In the genomic region with DNA sequence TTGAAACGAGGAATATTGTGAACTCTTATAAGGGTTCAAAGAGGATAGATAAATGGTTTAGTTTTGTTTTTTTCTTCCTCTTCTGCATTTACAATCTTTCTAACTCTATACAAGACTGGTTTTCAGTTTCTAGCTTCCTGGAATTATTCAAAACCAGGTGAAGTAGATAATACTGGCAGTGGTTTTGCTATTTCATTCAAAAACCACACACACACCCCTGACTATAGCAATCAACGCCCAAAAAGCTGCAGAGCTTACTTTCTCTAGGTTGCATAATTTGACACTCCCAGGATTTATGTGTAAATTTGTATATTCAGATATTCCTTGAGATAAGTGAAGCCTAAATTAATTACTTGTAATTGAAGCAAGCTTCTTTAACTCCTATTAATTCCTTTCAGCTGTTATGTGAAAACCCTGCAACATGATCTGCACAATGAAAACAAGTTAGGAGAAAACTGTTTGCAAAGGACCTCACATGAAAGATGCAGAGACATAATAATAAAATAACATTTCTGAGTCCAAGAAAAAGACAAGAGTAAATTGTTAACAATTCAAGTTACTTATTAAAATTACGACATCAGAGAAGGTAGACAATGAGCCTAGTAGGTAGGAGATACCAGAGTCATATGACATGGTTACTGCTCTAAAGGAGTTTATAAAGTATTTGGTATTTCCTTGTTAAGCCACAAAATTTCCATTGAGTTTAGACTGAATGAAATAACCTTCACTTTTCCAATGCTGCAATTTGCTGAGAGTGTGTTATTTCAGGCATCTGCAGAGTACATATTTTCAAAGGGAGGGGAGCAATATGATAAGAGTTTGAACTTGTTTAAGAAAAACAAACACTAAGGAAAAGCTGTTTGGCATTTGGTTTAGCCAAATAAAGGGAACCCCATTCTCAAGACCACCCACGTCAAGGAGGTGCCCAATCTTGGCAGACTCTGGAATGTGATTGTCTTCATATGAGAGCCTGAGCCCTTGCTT, we compare ENCODE assay signal across 1 cellular context.
TF ChIP-seq lines count a peak whose summit lies in the region.

No MANE protein-coding gene starts in this region.

TF ChIP-seq in HepG2, 621 proteins besides CTCF, POLR2A, EP300 and RAD21 (continued from another document and continues in another):
- TF ChIP-seq ZNF276 (CRISPR knock-in tag; IDR thresholded peaks at IDR 0.05; ENCODE audit: low read depth) (no peak), TCF12 (IDR thresholded peaks at IDR 0.05) (no peak), TCF12 (CRISPR knock-in tag; IDR thresholded peaks at IDR 0.05) (no peak), CBFB (CRISPR knock-in tag; IDR thresholded peaks at IDR 0.05) (no peak), SATB2 (CRISPR knock-in tag; IDR thresholded peaks at IDR 0.05) (0 out of 2 replicates have a peak, but pooled peaks have one; percentile 5), HNRNPUL1 (IDR thresholded peaks at IDR 0.05; ENCODE audit: low read depth, low read length) (no peak), FOXK1 (CRISPR knock-in tag; IDR thresholded peaks at IDR 0.05; ENCODE audit: borderline replicate concordance, low read depth) (no peak), ZNF788 (CRISPR knock-in tag; IDR thresholded peaks at IDR 0.05; ENCODE audit: borderline replicate concordance) (no peak), NFYB (CRISPR knock-in tag; IDR thresholded peaks at IDR 0.05) (no peak), TEAD2 (CRISPR knock-in tag; IDR thresholded peaks at IDR 0.05) (no peak), ZNF329 (CRISPR knock-in tag; IDR thresholded peaks at IDR 0.05; ENCODE audit: low read depth) (no peak), TGIF2 (CRISPR knock-in tag; IDR thresholded peaks at IDR 0.05) (0 out of 2 replicates have a peak, but pooled peaks have one; percentile 32), NFIC (IDR thresholded peaks at IDR 0.05; ENCODE audit: low read length) (peak; percentile 26; the same call in 1 of the 2 replicates), KLF6 (CRISPR knock-in tag; IDR thresholded peaks at IDR 0.05) (no peak), ZNF605 (CRISPR knock-in tag; IDR thresholded peaks at IDR 0.05) (no peak), EEA1 (CRISPR knock-in tag; IDR thresholded peaks at IDR 0.05; ENCODE audit: borderline replicate concordance) (no peak), ZBTB4 (CRISPR knock-in tag; IDR thresholded peaks at IDR 0.05; ENCODE audit: borderline replicate concordance) (no peak), NFRKB (IDR thresholded peaks at IDR 0.05) (no peak), FUBP1 (CRISPR knock-in tag; IDR thresholded peaks at IDR 0.05; ENCODE audit: borderline replicate concordance) (no peak), ZSCAN31 (CRISPR knock-in tag; IDR thresholded peaks at IDR 0.05; ENCODE audit: low read depth) (no peak), ATF2 (CRISPR knock-in tag; IDR thresholded peaks at IDR 0.05) (peak; percentile 47; the same call in 1 of the 2 replicates), ZNF83 (CRISPR knock-in tag; IDR thresholded peaks at IDR 0.05; ENCODE audit: borderline replicate concordance) (no peak), ZNF891 (CRISPR knock-in tag; IDR thresholded peaks at IDR 0.05) (no peak), ZNF552 (CRISPR knock-in tag; IDR thresholded peaks at IDR 0.05; ENCODE audit: borderline replicate concordance) (no peak), TIGD3 (CRISPR knock-in tag; IDR thresholded peaks at IDR 0.05; ENCODE audit: borderline replicate concordance) (no peak), MZF1 (CRISPR knock-in tag; IDR thresholded peaks at IDR 0.05; ENCODE audit: borderline replicate concordance) (no peak), MED1 (CRISPR knock-in tag; IDR thresholded peaks at IDR 0.05) (peak; percentile 68), ZNF549 (CRISPR knock-in tag; IDR thresholded peaks at IDR 0.05) (no peak), ZNF883 (CRISPR knock-in tag; IDR thresholded peaks at IDR 0.05; ENCODE audit: not compliant biosample characterization) (no peak), CENPT (CRISPR knock-in tag; IDR thresholded peaks at IDR 0.05; ENCODE audit: low read depth) (no peak), RBFOX2 (IDR thresholded peaks at IDR 0.05; ENCODE audit: low read depth, low read length) (no peak)
- TF ChIP-seq, protein P1, sequence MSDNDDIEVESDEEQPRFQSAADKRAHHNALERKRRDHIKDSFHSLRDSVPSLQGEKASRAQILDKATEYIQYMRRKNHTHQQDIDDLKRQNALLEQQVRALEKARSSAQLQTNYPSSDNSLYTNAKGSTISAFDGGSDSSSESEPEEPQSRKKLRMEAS (IDR thresholded peaks at IDR 0.05), result no peak
- TF ChIP-seq, protein P2, sequence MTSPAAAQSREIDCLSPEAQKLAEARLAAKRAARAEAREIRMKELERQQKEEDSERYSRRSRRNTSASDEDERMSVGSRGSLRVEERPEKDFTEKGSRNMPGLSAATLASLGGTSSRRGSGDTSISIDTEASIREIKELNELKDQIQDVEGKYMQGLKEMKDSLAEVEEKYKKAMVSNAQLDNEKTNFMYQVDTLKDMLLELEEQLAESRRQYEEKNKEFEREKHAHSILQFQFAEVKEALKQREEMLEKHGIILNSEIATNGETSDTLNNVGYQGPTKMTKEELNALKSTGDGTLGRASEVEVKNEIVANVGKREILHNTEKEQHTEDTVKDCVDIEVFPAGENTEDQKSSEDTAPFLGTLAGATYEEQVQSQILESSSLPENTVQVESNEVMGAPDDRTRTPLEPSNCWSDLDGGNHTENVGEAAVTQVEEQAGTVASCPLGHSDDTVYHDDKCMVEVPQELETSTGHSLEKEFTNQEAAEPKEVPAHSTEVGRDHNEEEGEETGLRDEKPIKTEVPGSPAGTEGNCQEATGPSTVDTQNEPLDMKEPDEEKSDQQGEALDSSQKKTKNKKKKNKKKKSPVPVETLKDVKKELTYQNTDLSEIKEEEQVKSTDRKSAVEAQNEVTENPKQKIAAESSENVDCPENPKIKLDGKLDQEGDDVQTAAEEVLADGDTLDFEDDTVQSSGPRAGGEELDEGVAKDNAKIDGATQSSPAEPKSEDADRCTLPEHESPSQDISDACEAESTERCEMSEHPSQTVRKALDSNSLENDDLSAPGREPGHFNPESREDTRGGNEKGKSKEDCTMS (CRISPR knock-in tag; conservative IDR thresholded peaks at IDR 0.05), result no peak
- TF ChIP-seq, protein P3, sequence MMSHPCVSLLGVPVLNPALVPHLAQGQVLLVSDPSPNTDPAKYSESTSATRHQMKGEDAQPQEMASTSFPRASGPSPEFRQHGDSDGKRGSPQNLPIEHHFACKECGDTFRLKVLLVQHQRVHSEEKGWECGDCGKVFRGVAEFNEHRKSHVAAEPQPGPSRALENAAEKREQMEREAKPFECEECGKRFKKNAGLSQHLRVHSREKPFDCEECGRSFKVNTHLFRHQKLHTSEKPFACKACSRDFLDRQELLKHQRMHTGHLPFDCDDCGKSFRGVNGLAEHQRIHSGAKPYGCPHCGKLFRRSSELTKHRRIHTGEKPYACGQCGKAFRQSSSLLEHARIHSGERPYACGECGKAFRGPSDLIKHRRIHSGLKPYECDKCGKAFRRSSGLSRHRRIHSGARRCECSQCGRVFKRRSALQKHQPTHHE (CRISPR knock-in tag; IDR thresholded peaks at IDR 0.05; ENCODE audit: borderline replicate concordance), result no peak
- TF ChIP-seq, protein P4, sequence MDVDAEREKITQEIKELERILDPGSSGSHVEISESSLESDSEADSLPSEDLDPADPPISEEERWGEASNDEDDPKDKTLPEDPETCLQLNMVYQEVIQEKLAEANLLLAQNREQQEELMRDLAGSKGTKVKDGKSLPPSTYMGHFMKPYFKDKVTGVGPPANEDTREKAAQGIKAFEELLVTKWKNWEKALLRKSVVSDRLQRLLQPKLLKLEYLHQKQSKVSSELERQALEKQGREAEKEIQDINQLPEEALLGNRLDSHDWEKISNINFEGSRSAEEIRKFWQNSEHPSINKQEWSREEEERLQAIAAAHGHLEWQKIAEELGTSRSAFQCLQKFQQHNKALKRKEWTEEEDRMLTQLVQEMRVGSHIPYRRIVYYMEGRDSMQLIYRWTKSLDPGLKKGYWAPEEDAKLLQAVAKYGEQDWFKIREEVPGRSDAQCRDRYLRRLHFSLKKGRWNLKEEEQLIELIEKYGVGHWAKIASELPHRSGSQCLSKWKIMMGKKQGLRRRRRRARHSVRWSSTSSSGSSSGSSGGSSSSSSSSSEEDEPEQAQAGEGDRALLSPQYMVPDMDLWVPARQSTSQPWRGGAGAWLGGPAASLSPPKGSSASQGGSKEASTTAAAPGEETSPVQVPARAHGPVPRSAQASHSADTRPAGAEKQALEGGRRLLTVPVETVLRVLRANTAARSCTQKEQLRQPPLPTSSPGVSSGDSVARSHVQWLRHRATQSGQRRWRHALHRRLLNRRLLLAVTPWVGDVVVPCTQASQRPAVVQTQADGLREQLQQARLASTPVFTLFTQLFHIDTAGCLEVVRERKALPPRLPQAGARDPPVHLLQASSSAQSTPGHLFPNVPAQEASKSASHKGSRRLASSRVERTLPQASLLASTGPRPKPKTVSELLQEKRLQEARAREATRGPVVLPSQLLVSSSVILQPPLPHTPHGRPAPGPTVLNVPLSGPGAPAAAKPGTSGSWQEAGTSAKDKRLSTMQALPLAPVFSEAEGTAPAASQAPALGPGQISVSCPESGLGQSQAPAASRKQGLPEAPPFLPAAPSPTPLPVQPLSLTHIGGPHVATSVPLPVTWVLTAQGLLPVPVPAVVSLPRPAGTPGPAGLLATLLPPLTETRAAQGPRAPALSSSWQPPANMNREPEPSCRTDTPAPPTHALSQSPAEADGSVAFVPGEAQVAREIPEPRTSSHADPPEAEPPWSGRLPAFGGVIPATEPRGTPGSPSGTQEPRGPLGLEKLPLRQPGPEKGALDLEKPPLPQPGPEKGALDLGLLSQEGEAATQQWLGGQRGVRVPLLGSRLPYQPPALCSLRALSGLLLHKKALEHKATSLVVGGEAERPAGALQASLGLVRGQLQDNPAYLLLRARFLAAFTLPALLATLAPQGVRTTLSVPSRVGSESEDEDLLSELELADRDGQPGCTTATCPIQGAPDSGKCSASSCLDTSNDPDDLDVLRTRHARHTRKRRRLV (CRISPR knock-in tag; IDR thresholded peaks at IDR 0.05), result no peak
